ENCODE assay signal across 15 cellular contexts in genomic region chr14:65594153-65594881, GRCh38.
A peak's percentile ranks its signal among the peaks of the same experiment; 100 is the strongest.
DNase-seq lines count a peak whose midpoint lies in the region; ATAC-seq and TF ChIP-seq lines count a peak whose summit lies in the region.
"Had no signal": no experiment of that assay in that cellular context is flagged by ENCODE, and none has a peak within 500 bp of the region (broad histone marks: within the 10 kb centered on the region; RNA-seq: fewer than 3 reads in every experiment).

No MANE protein-coding gene starts in this region.

- TF ChIP-seq CTCF in 22Rv1 (IDR thresholded peaks at IDR 0.05) (no peak), liver (IDR thresholded peaks at IDR 0.05; ENCODE audit: low read depth, low read length, missing input control) (no peak)

- DNase-seq in HT-29 (ENCODE audit: low spot score) (peak; percentile 9), cerebellar cortex (ENCODE audit: low spot score) (peak; percentile 96), NCI-H1105 (lab: John Stamatoyannopoulos, UW) (no peak)
- DNase-seq: activated CD4-positive, alpha-beta T cell treated with anti-CD3 and anti-CD28 coated beads for 4 hours; activated T-cell treated with anti-CD3 and anti-CD28 coated beads, Interleukin-2, amount 50 U/mL, for 48 hours; amygdala; hippocampal formation; NCI-H1092; NCI-H446 treated with DMSO at 0.1 percent for 48 hours had no signal

- no peak overlapping the region for H3K27ac Mint-ChIP-seq in activated T-helper 17 cell treated with anti-CD3 and anti-CD28 coated beads, Interleukin-2, amount 50 U/mL, for 72 hours
- H3K27ac Mint-ChIP-seq: dendritic cell treated with granulocyte-macrophage colony-stimulating factor and Interleukin-4, amounts not matched to agents 40 ng/mL and 50 ng/mL, for 4 days had no signal

- H3K9me3 ChIP-seq in liver (ENCODE audit: control insufficient read depth in 4 of 4, low read length in 3 of 4): no peaks in the 10 kb centered on the region

- no peaks in the 10 kb centered on the region for H3K36me3 Mint-ChIP-seq in activated T-helper 17 cell treated with anti-CD3 and anti-CD28 coated beads, Interleukin-2, amount 50 U/mL, for 72 hours (ENCODE audit: low read depth)

- no peak overlapping the region for H3K9ac ChIP-seq in liver (ENCODE audit: low read depth in 1 of 2, low read length in 2 of 2)

- H3K9me3 Mint-ChIP-seq in activated T-helper 17 cell treated with anti-CD3 and anti-CD28 coated beads, Interleukin-2, amount 50 U/mL, for 72 hours: no peaks in the 10 kb centered on the region
- H3K9me3 Mint-ChIP-seq: dendritic cell treated with granulocyte-macrophage colony-stimulating factor and Interleukin-4, amounts not matched to agents 40 ng/mL and 50 ng/mL, for 4 days had no signal

- H3K4me1 Mint-ChIP-seq in activated T-helper 17 cell treated with anti-CD3 and anti-CD28 coated beads, Interleukin-2, amount 50 U/mL, for 72 hours: no peaks in the 10 kb centered on the region

- 54% methylated on average over 13 of the region's 13 CpGs for WGBS in liver

- no peaks in the 10 kb centered on the region for H3K27me3 Mint-ChIP-seq in activated T-helper 17 cell treated with anti-CD3 and anti-CD28 coated beads, Interleukin-2, amount 50 U/mL, for 72 hours
- H3K27me3 Mint-ChIP-seq: dendritic cell treated with granulocyte-macrophage colony-stimulating factor and Interleukin-4, amounts not matched to agents 40 ng/mL and 50 ng/mL, for 4 days had no signal

- H3K4me3 Mint-ChIP-seq in activated T-helper 17 cell treated with anti-CD3 and anti-CD28 coated beads, Interleukin-2, amount 50 U/mL, for 72 hours: no peak overlapping the region
- H3K4me3 Mint-ChIP-seq: dendritic cell treated with granulocyte-macrophage colony-stimulating factor and Interleukin-4, amounts not matched to agents 40 ng/mL and 50 ng/mL, for 4 days had no signal

- H3K27ac ChIP-seq in 22Rv1 (peak overlapping the region; percentile 27; the same call in 1 of the 2 replicates), liver (ENCODE audit: low read depth in 1 of 2, low read length in 2 of 2) (no peak overlapping the region)

- H3K27me3 ChIP-seq in liver (ENCODE audit: control insufficient read depth in 4 of 4, insufficient read depth in 4 of 4, low read length in 3 of 4): no peaks in the 10 kb centered on the region

- H3K4me3 ChIP-seq in liver (ENCODE audit: low read depth in 1 of 3, low read length in 3 of 3): no peak overlapping the region

- H3K4me1 ChIP-seq in liver (ENCODE audit: control insufficient read depth in 4 of 4, insufficient read depth in 4 of 4, low read length in 3 of 4): peaks cover 3 to 8% (median 4%) of the 10 kb centered on the region in 4 donors

- H3K36me3 ChIP-seq in liver (ENCODE audit: control insufficient read depth in 4 of 4, insufficient read depth in 3 of 4, low read depth in 1 of 4, low read length in 3 of 4): no peaks in the 10 kb centered on the region

- TF ChIP-seq RAD21 in liver (IDR thresholded peaks at IDR 0.05): no peak

- ATAC-seq in activated T-helper 17 cell treated with anti-CD3 and anti-CD28 coated beads, Interleukin-2, amount 50 U/mL, for 72 hours (replicated peaks): no peak
- ATAC-seq in HG03565 (IDR thresholded peaks at IDR 0.05; ENCODE audit: unreplicated experiment) (no peak), GM21529 (IDR thresholded peaks at IDR 0.05; ENCODE audit: unreplicated experiment) (no peak)

TF ChIP-seq in liver, 16 proteins besides CTCF, POLR2A, EP300 and RAD21:
- TF ChIP-seq MAX (IDR thresholded peaks at IDR 0.05): no peak
- TF ChIP-seq SP1 (IDR thresholded peaks at IDR 0.05): no peak
- no peak for TF ChIP-seq ATF3 (IDR thresholded peaks at IDR 0.05)
- no peak for TF ChIP-seq HNF4A (conservative IDR thresholded peaks at IDR 0.05)
- no peak for TF ChIP-seq GABPA (IDR thresholded peaks at IDR 0.05 in 1 of 2, conservative IDR thresholded peaks at IDR 0.05 in 1 of 2)
- TF ChIP-seq FOXA2 (IDR thresholded peaks at IDR 0.05): peak; percentile 45
- TF ChIP-seq NR2F2 (IDR thresholded peaks at IDR 0.05): no peak
